Comparison of ENCODE assay signal across 24 cellular contexts in the genomic region with DNA sequence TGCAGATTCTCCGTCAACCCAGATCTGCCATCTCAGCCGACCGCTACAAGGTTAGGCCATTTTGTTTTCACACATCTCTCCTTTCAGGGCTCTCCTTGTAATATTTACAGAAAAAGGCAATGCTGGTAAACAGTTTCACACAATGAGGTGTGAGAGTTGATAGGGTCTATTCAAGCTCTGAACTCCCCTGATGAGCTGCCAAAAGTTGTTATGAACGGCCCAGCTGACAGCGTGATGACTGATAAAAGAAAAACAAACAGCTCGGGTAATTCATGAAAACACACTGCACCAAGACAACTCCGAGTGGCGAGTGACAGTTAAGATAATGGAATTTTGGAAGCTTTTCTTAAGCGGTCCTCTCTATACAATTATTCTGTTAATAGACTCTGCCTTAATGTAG.
DNase-seq lines count a peak whose midpoint lies in the region; ATAC-seq, FAIRE-seq and TF ChIP-seq lines count a peak whose summit lies in the region.
"Had no signal": no experiment of that assay in that cellular context is flagged by ENCODE, and none has a peak within 500 bp of the region (broad histone marks: within the 10 kb centered on the region; RNA-seq: fewer than 3 reads in every experiment).

No MANE protein-coding gene starts in this region.

- no peaks in the 10 kb centered on the region for H4K20me1 ChIP-seq in GM23248 (ENCODE audit: insufficient read depth)

- ATAC-seq in Right ventricle myocardium inferior, result peak; percentile 83
- no peak for ATAC-seq in GM18519 (IDR thresholded peaks at IDR 0.05; ENCODE audit: low FRiP score, unreplicated experiment)
- no peak for ATAC-seq in GM19351 (IDR thresholded peaks at IDR 0.05; ENCODE audit: unreplicated experiment)
- ATAC-seq: SK-N-SH treated with all-trans-retinoic acid at 6 μM for 48 hours had no signal

- no peak overlapping the region for H3K14ac ChIP-seq in neuronal stem cell (ENCODE audit: low read length)

- no peak overlapping the region for H3K18ac ChIP-seq in neuronal stem cell (ENCODE audit: low read length)

- intact Hi-C loops in Right ventricle myocardium inferior (cut with DNase I) (loop anchor here (5.0 kb wide), 1 partner anchor 70 kb away; the partner anchor contains the start of gene IRX5), cardiac septum (cut with DNase I) (no loop called here)

- H3K4ac ChIP-seq in neuronal stem cell (ENCODE audit: low read length), result no peak overlapping the region

- H3K27me3 ChIP-seq in bronchial epithelial cell (ENCODE audit: control insufficient read depth, insufficient read depth, low read length), result no peaks in the 10 kb centered on the region
- no peaks in the 10 kb centered on the region for H3K27me3 ChIP-seq in neuronal stem cell (ENCODE audit: control insufficient read depth in 3 of 3, insufficient read depth in 3 of 3, low read depth in 1 of 3, low read length in 3 of 3)
- no peaks in the 10 kb centered on the region for H3K27me3 ChIP-seq in GM23248 (replicated peaks; ENCODE audit: insufficient read depth)

- no peaks in the 10 kb centered on the region for H3K36me3 ChIP-seq in bronchial epithelial cell (ENCODE audit: control insufficient read depth, insufficient read depth, low read length)
- no peaks in the 10 kb centered on the region for H3K36me3 ChIP-seq in neuronal stem cell (replicated peaks in 1 of 2; ENCODE audit: control insufficient read depth in 2 of 2, insufficient read depth in 2 of 2, low read length in 2 of 2)
- H3K36me3 ChIP-seq in GM23248 (ENCODE audit: low read depth), result no peaks in the 10 kb centered on the region

- peak overlapping the region; percentile 57 for H2AFZ ChIP-seq in neuronal stem cell (ENCODE audit: low read length)
- no peak overlapping the region for H2AFZ ChIP-seq in GM23248

- H3K9me2 ChIP-seq in GM23248 (ENCODE audit: insufficient read depth), result no peaks in the 10 kb centered on the region

- no peak overlapping the region for H4K91ac ChIP-seq in neuronal stem cell (ENCODE audit: low read depth, low read length, poor library complexity)

- H3K27ac ChIP-seq in neuronal stem cell (replicated peaks; ENCODE audit: low read length), result no peak overlapping the region
- H3K27ac ChIP-seq in GM23248, result no peak overlapping the region
- H3K27ac ChIP-seq: C4-2B, RWPE1 had no signal

- H3K79me1 ChIP-seq in neuronal stem cell (ENCODE audit: low read depth, low read length), result no peaks in the 10 kb centered on the region

- no peak overlapping the region for H2BK12ac ChIP-seq in neuronal stem cell (ENCODE audit: low read length)

- no peak for TF ChIP-seq CTCF in bronchial epithelial cell (IDR thresholded peaks at IDR 0.05; ENCODE audit: insufficient read depth, low read length, severe bottlenecking)

- H4K8ac ChIP-seq in neuronal stem cell (ENCODE audit: low read depth, low read length), result no peak overlapping the region

- H3K4me3 ChIP-seq in bronchial epithelial cell (ENCODE audit: low read depth, low read length) (no peak overlapping the region), neuronal stem cell (ENCODE audit: low read length in 2 of 2) (no peak overlapping the region), GM23248 (no peak overlapping the region)

- H3K9ac ChIP-seq in neuronal stem cell (ENCODE audit: low read depth, low read length, poor library complexity) (no peak overlapping the region), GM23248 (no peak overlapping the region)

- H2BK5ac ChIP-seq in neuronal stem cell (ENCODE audit: low read length), result no peak overlapping the region

- H3K4me1 ChIP-seq in neuronal stem cell (ENCODE audit: control insufficient read depth in 2 of 2, insufficient read depth in 1 of 2, low read depth in 1 of 2, low read length in 2 of 2), result no peaks in the 10 kb centered on the region
- no peaks in the 10 kb centered on the region for H3K4me1 ChIP-seq in GM23248 (ENCODE audit: insufficient read depth)

- H3K4me2 ChIP-seq in neuronal stem cell (ENCODE audit: insufficient read depth, low read length, poor library complexity, severe bottlenecking), result no peak overlapping the region
- H3K4me2 ChIP-seq in GM23248 (ENCODE audit: unreplicated experiment), result no peak overlapping the region

- H3K9me3 ChIP-seq in neuronal stem cell (replicated peaks in 1 of 2; ENCODE audit: control insufficient read depth in 2 of 2, insufficient read depth in 1 of 2, low read depth in 1 of 2, low read length in 2 of 2), result no peaks in the 10 kb centered on the region
- H3K9me3 ChIP-seq in GM23248 (ENCODE audit: low read depth), result no peaks in the 10 kb centered on the region

- no CpG with 5 or more reads among the region's 9 CpGs for WGBS in neuronal stem cell (ENCODE audit: extremely low coverage in 2 of 2, insufficient read length in 2 of 2, insufficient replicate concordance in 1 of 2), 2 donors
- WGBS in GM23248 (ENCODE audit: low coverage in 1 of 2, low lambda C conversion rate in 2 of 2, missing lambda C conversion rate in 2 of 2), 2 experiments, result 66 to 73% methylated on average over 9 of the region's 9 CpGs

- no peak for FAIRE-seq in bronchial epithelial cell (lab: Jason Lieb, UNC)
- FAIRE-seq: A204.1, G401.6, GM12892 had no signal

- no peak overlapping the region for H2BK15ac ChIP-seq in neuronal stem cell (ENCODE audit: low read length)

- in situ Hi-C loops in GM23248 (cut with MboI), result no loop called here

- H2AK5ac ChIP-seq in neuronal stem cell (ENCODE audit: low read depth, low read length), result no peak overlapping the region

- H3K23ac ChIP-seq in neuronal stem cell (ENCODE audit: low read depth, low read length, poor library complexity), result no peak overlapping the region

- H3K79me2 ChIP-seq in GM23248 (ENCODE audit: insufficient read depth), result no peaks in the 10 kb centered on the region

- DNase-seq in Right ventricle myocardium inferior (ENCODE audit: missing footprints) (no peak), cardiac septum (ENCODE audit: low spot score) (no peak), NCI-H1930 (lab: John Stamatoyannopoulos, UW) (peak; percentile 3 to 14), bronchial epithelial cell (ENCODE audit: low read depth) (peak; percentile 18), neuronal stem cell (ENCODE audit: low spot score) (no peak), GM23248 (no peak)
- DNase-seq: Calu3; CD8-positive, alpha-beta memory T cell; H7; MM.1S; NCI-H1048; NCI-H1694; NCI-H2081 treated with DMSO at 0.1 percent for 48 hours; NCI-H446 treated with DMSO at 0.1 percent for 48 hours; NCI-H526 treated with DMSO at 0.1 percent for 48 hours; NK-92 treated with Interleukin-12 subunit alpha and Interleukin-12 subunit beta, amount 100 ng/mL, for 24 hours had no signal

- no peak overlapping the region for H2BK120ac ChIP-seq in neuronal stem cell (ENCODE audit: low read depth, low read length)

- H3F3A ChIP-seq in GM23248 (ENCODE audit: insufficient read depth), result no peaks in the 10 kb centered on the region

Comparison
In these comparisons a context has a peak if more than half of its experiments do, and no peak if none do; other contexts are left out.
1. DNase-seq: peak in NCI-H1930 (2 of 2) and bronchial epithelial cell (single experiment); none in Right ventricle myocardium inferior (single experiment), cardiac septum (single experiment), neuronal stem cell (single experiment) and GM23248 (single experiment).